27 cellular contexts compared by ENCODE assay signal in the genomic region with DNA sequence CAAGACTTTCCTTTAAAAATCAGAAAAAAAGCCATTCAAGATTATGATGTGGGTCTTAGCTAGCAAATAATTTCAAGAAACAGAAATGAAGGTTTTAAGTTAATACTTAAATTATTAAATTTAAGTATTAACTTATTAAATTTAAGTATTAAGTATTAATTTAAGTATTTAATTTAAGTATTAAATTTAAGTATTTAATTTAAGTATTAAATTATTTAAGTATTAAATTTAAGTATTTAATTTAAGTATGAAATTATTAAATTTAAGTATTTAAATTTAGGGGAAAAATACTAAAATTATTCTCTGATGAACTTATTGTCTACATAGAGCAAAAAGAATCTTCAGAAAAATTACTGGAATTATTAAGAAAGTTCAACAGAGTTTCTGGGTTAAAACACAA.
"Had no signal": no experiment of that assay in that cellular context is flagged by ENCODE, and none has a peak within 500 bp of the region (broad histone marks: within the 10 kb centered on the region; RNA-seq: fewer than 3 reads in every experiment).

No MANE protein-coding gene starts in this region.

- H3K9me3 ChIP-seq: left ventricle myocardium inferior, neutrophil, right atrium auricular region, right lobe of liver, stomach, thoracic aorta, tibial artery, upper lobe of right lung had no signal

- H3K36me3 ChIP-seq: left ventricle myocardium inferior, neural progenitor cell, neutrophil, right atrium auricular region, right lobe of liver, stomach, thoracic aorta, tibial artery, upper lobe of right lung had no signal

- H3K9ac ChIP-seq: neural progenitor cell had no signal

- H3K9me3 Mint-ChIP-seq: naive B cell; stimulated activated naive B cell treated with anti-CD40 and anti-IgM and Interleukin-4, amounts not matched to agents 10 μg/mL and 1 μg/mL and 100 μg/mL, for 72 hours had no signal

- DNase-seq: hypothalamus; immature natural killer cell; left ventricle myocardium inferior; mesendoderm; naive B cell; natural killer cell; nephron progenitor cell; occipital lobe; right lobe of liver; stimulated activated CD4-positive, alpha-beta T cell treated with anti-CD3 and anti-CD28 coated beads, Interleukin-12 subunit alpha, Interleukin-12 subunit beta, amount 100 ng/mL, for 4 hours; stimulated activated CD4-positive, alpha-beta T cell treated with anti-CD3 and anti-CD28 coated beads, Interleukin-15, amount 100 ng/mL, for 24 hours; stimulated activated CD4-positive, alpha-beta T cell treated with anti-CD3 and anti-CD28 coated beads, Interleukin-2, amount 100 ng/mL, for 24 hours; stimulated activated CD4-positive, alpha-beta T cell treated with anti-CD3 and anti-CD28 coated beads, Interleukin-4, amount 100 ng/mL, for 1 hour; stimulated activated naive B cell treated with anti-CD40 and anti-IgM and Interleukin-4, amounts not matched to agents 10 μg/mL and 1 μg/mL and 100 μg/mL, for 72 hours; stimulated activated naive CD8-positive, alpha-beta T cell treated with anti-CD3 and anti-CD28 coated beads, Interleukin-15, Interleukin-2, amounts not matched to agents 100 U/mL and 50 U/mL, for 24 hours; stomach; tibial artery; trophoblast cell; upper lobe of right lung had no signal

- H3K27me3 ChIP-seq: neural progenitor cell, neutrophil, right atrium auricular region, right lobe of liver, stomach, tibial artery, upper lobe of right lung had no signal

- FAIRE-seq: urothelium cell line had no signal

- H3K27ac ChIP-seq: left ventricle myocardium inferior, neural progenitor cell, neutrophil, right atrium auricular region, right lobe of liver, stomach, thoracic aorta, tibial artery, upper lobe of right lung had no signal

- H3K4me3 ChIP-seq: left ventricle myocardium inferior, lung, neural progenitor cell, right atrium auricular region, right lobe of liver, stomach, thoracic aorta, tibial artery, upper lobe of right lung had no signal

- H3K4me1 Mint-ChIP-seq: nephron progenitor cell, neural progenitor cell had no signal

- H3K4me3 Mint-ChIP-seq: immature natural killer cell; mesothelial cell of epicardium; naive B cell; natural killer cell; nephron progenitor cell; neural progenitor cell; stimulated activated naive B cell treated with anti-CD40 and anti-IgM and Interleukin-4, amounts not matched to agents 10 μg/mL and 1 μg/mL and 100 μg/mL, for 72 hours had no signal

- ATAC-seq: natural killer cell; right lobe of liver; stimulated activated naive B cell treated with anti-CD40 and anti-IgM and Interleukin-4, amounts not matched to agents 10 μg/mL and 1 μg/mL and 100 μg/mL, for 72 hours; stimulated activated naive CD8-positive, alpha-beta T cell treated with anti-CD3 and anti-CD28 coated beads, Interleukin-15, Interleukin-2, amounts not matched to agents 100 U/mL and 50 U/mL, for 24 hours; upper lobe of right lung had no signal

- H3K27ac Mint-ChIP-seq: immature natural killer cell; natural killer cell; nephron progenitor cell; neural progenitor cell; progenitor cell of endocrine pancreas; stimulated activated naive B cell treated with anti-CD40 and anti-IgM and Interleukin-4, amounts not matched to agents 10 μg/mL and 1 μg/mL and 100 μg/mL, for 72 hours had no signal

- H3K36me3 Mint-ChIP-seq: immature natural killer cell; naive B cell; natural killer cell; neural progenitor cell; stimulated activated naive B cell treated with anti-CD40 and anti-IgM and Interleukin-4, amounts not matched to agents 10 μg/mL and 1 μg/mL and 100 μg/mL, for 72 hours had no signal

- H3K4me1 ChIP-seq: left ventricle myocardium inferior, neural progenitor cell, right atrium auricular region, stomach, tibial artery, upper lobe of right lung had no signal
